ENCODE assay signal across 20 cellular contexts in the genomic region with DNA sequence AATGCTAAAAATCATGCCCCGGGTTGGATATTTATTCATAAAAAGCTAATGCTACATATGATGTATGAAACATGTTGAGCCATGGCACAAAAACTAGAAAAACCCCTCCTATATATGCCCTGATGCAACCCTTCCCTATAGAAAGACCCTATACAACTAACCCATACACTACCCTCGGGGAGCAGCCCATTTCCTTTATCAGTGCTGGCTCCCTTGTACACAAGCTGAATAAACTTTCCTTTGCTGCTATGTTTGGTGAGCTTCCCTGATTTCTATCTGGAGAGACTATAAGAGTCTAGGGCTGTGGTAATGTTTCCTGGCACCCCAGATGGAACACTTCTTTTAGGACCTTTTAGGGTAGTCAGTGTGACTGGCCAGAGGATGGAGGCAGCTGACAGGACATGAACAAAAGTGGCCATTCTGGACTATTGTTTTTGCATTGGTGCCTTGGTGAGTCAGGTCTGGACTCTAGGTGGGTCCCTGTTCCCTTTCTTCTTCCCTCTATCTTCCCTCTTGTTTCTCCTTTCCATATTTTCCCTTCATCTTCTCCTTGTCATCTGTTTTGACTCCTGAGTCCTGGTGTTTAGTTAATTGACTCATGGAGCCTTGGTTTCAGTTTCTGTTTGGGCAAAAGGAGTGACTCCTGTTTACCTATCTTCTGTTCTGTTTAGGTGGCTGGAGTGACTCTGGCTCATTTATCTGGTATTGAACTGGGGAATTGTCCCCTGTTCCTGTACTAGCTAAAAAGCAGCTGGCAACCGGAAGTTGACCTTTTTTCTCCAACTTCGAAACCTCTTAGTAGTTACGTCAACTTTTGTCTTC.
A peak's percentile ranks its signal among the peaks of the same experiment; 100 is the strongest.
DNase-seq lines count a peak whose midpoint lies in the region; ATAC-seq, FAIRE-seq and TF ChIP-seq lines count a peak whose summit lies in the region.
"Had no signal": no experiment of that assay in that cellular context is flagged by ENCODE, and none has a peak within 500 bp of the region (broad histone marks: within the 10 kb centered on the region; RNA-seq: fewer than 3 reads in every experiment).

No MANE protein-coding gene starts in this region.

- H3K79me2 ChIP-seq in HepG2 (ENCODE audit: insufficient read depth, low read length): no peaks in the 10 kb centered on the region
- H3K79me2 ChIP-seq: parathyroid adenoma had no signal

- no peak overlapping the region for H2AFZ ChIP-seq in HepG2 (ENCODE audit: low read length)
- H2AFZ ChIP-seq: parathyroid adenoma had no signal

- POLR2A ChIA-PET in HepG2 (lab: Yijun Ruan, JAX): no interaction called here

- peak; percentile 8 for DNase-seq in DMS53 treated with DMSO at 0.1 percent for 48 hours (lab: John Stamatoyannopoulos, UW; ENCODE audit: unreplicated experiment)
- DNase-seq in SK-MEL-5 (ENCODE audit: low read depth, low spot score): peak; percentile 3
- DNase-seq in HepG2 (ENCODE audit: low spot score): no peak
- no peak for DNase-seq in epidermal melanocyte (ENCODE audit: insufficient read length, low spot score)
- DNase-seq in stimulated activated CD8-positive, alpha-beta memory T cell treated with anti-CD3 and anti-CD28 coated beads, Interleukin-4, amount 100 ng/mL, for 48 hours: no peak
- DNase-seq: activated gamma-delta T cell treated with Interleukin-2 at 50 U/mL for 16 hours; aorta; heart left ventricle; kidney; NCI-H2081 treated with DMSO at 0.1 percent for 48 hours; stimulated activated naive CD8-positive, alpha-beta T cell treated with anti-CD3 and anti-CD28 coated beads, Interleukin-15, amount 100 ng/mL, for 72 hours had no signal

- TF ChIP-seq EP300 in HepG2 (IDR thresholded peaks at IDR 0.05; ENCODE audit: low read depth in 2 of 2, low read length in 2 of 2) (no peak), HepG2 (CRISPR knock-in tag; IDR thresholded peaks at IDR 0.05; ENCODE audit: borderline replicate concordance) (no peak)

- H3K9me3 ChIP-seq in HepG2 (ENCODE audit: low read length): 0 out of 2 replicates have a peak, but pooled peaks cover 5% of the 10 kb centered on the region
- H3K9me3 ChIP-seq: vagina had no signal

- H3K4me1 ChIP-seq in HepG2 (ENCODE audit: insufficient read depth, low read length): no peaks in the 10 kb centered on the region
- H3K4me1 ChIP-seq: parathyroid adenoma, vagina had no signal

- peak overlapping the region; percentile 25; the same call in 1 of the 2 replicates for H3K4me2 ChIP-seq in HepG2 (ENCODE audit: low read depth, low read length)

- 58% methylated on average over 5 of the region's 5 CpGs for WGBS in HepG2 (ENCODE audit: low lambda C conversion rate)

- no TSS peak for BruUV-seq in HepG2 (replicated peaks; lab: Mats Ljungman, UMichigan)

- no peak overlapping the region for H3K9ac ChIP-seq in HepG2 (ENCODE audit: insufficient read depth, low read depth, low read length)
- H3K9ac ChIP-seq: parathyroid adenoma had no signal

- TF ChIP-seq RAD21 in HepG2 (CRISPR knock-in tag; IDR thresholded peaks at IDR 0.05): no peak

- CTCF ChIA-PET in HepG2 (lab: Yijun Ruan, JAX; ENCODE audit: low intra/inter-chr PET ratio, low total read pairs): no interaction called here

- intact Hi-C loops in HepG2 (cut with micrococcal nuclease; ENCODE audit: unreplicated experiment): no loop called here

- TF ChIP-seq CTCF in HepG2 (CRISPR knock-in tag; IDR thresholded peaks at IDR 0.05): no peak

- H3K36me3 ChIP-seq in HepG2 (replicated peaks in 1 of 2; ENCODE audit: control insufficient read depth in 1 of 2, insufficient read depth in 2 of 2, low read length in 2 of 2): no peaks in the 10 kb centered on the region
- H3K36me3 ChIP-seq: heart left ventricle, vagina had no signal

- FAIRE-seq in HepG2 (lab: Jason Lieb, UNC): no peak
- FAIRE-seq: GM12891, kidney had no signal

- no peaks in the 10 kb centered on the region for H4K20me1 ChIP-seq in HepG2 (ENCODE audit: insufficient read depth, low read length)

- no peak overlapping the region for H3K27ac ChIP-seq in HepG2 (ENCODE audit: extremely low read length, insufficient read depth, low read length)
- H3K27ac ChIP-seq: C4-2B, heart left ventricle, parathyroid adenoma, SK-N-MC, vagina had no signal

- peak; percentile 55 for ATAC-seq in HG03520 (IDR thresholded peaks at IDR 0.05; ENCODE audit: unreplicated experiment)
- peak; percentile 57 for ATAC-seq in HepG2
- ATAC-seq in esophagus mucosa: no peak
- no peak for ATAC-seq in GM18519 (IDR thresholded peaks at IDR 0.05; ENCODE audit: low FRiP score, unreplicated experiment)
- ATAC-seq: stimulated activated naive CD8-positive, alpha-beta T cell treated with anti-CD3 and anti-CD28 coated beads, Interleukin-15, amount 100 ng/mL, for 72 hours; WTC11 had no signal

- H3K4me3 ChIP-seq in HepG2 (replicated peaks in 1 of 3; ENCODE audit: insufficient read depth in 1 of 3, low read depth in 2 of 3, low read length in 3 of 3): no peak overlapping the region
- H3K4me3 ChIP-seq: heart left ventricle, SK-N-MC, vagina had no signal

- TF ChIP-seq POLR2A in HepG2 (IDR thresholded peaks at IDR 0.05; ENCODE audit: insufficient read depth in 1 of 2, low read depth in 2 of 2, low read length in 2 of 2): no peak

- no peaks in the 10 kb centered on the region for H3K27me3 ChIP-seq in HepG2 (ENCODE audit: control insufficient read depth in 1 of 2, insufficient read depth in 2 of 2, low read length in 2 of 2)
- H3K27me3 ChIP-seq: heart left ventricle, vagina had no signal

- in situ Hi-C loops in SK-MEL-5 (cut with HindIII; ENCODE audit: low pct_unique_long_range_greater_than_20kb, low sequenced_read_pairs) (no loop called here), HepG2 (cut with HindIII; ENCODE audit: extremely low pct_ligation_motif_present, low pct_unique_long_range_greater_than_20kb) (no loop called here)

TF ChIP-seq in HepG2, 621 proteins besides CTCF, POLR2A, EP300 and RAD21 (continues in another document):
- TF ChIP-seq, protein P1, sequence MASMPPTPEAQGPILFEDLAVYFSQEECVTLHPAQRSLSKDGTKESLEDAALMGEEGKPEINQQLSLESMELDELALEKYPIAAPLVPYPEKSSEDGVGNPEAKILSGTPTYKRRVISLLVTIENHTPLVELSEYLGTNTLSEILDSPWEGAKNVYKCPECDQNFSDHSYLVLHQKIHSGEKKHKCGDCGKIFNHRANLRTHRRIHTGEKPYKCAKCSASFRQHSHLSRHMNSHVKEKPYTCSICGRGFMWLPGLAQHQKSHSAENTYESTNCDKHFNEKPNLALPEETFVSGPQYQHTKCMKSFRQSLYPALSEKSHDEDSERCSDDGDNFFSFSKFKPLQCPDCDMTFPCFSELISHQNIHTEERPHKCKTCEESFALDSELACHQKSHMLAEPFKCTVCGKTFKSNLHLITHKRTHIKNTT (CRISPR knock-in tag; IDR thresholded peaks at IDR 0.05): no peak
- TF ChIP-seq, protein P2, sequence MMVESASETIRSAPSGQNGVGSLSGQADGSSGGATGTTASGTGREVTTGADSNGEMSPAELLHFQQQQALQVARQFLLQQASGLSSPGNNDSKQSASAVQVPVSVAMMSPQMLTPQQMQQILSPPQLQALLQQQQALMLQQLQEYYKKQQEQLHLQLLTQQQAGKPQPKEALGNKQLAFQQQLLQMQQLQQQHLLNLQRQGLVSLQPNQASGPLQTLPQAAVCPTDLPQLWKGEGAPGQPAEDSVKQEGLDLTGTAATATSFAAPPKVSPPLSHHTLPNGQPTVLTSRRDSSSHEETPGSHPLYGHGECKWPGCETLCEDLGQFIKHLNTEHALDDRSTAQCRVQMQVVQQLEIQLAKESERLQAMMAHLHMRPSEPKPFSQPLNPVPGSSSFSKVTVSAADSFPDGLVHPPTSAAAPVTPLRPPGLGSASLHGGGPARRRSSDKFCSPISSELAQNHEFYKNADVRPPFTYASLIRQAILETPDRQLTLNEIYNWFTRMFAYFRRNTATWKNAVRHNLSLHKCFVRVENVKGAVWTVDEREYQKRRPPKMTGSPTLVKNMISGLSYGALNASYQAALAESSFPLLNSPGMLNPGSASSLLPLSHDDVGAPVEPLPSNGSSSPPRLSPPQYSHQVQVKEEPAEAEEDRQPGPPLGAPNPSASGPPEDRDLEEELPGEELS (CRISPR knock-in tag; IDR thresholded peaks at IDR 0.05): no peak
- TF ChIP-seq KLF13 (CRISPR knock-in tag; IDR thresholded peaks at IDR 0.05) (no peak), ZSCAN20 (CRISPR knock-in tag; IDR thresholded peaks at IDR 0.05; ENCODE audit: borderline replicate concordance) (no peak), NR2C2 (CRISPR knock-in tag; IDR thresholded peaks at IDR 0.05; ENCODE audit: borderline replicate concordance) (no peak), ZSCAN9 (CRISPR knock-in tag; IDR thresholded peaks at IDR 0.05; ENCODE audit: borderline replicate concordance) (no peak), RELA (CRISPR knock-in tag; IDR thresholded peaks at IDR 0.05) (no peak), TEAD2 (CRISPR knock-in tag; IDR thresholded peaks at IDR 0.05) (no peak), ZNF446 (CRISPR knock-in tag; IDR thresholded peaks at IDR 0.05) (no peak), ZNF577 (CRISPR knock-in tag; IDR thresholded peaks at IDR 0.05; ENCODE audit: borderline replicate concordance, low read depth) (no peak), CBFB (CRISPR knock-in tag; IDR thresholded peaks at IDR 0.05) (no peak), ZNF550 (CRISPR knock-in tag; IDR thresholded peaks at IDR 0.05; ENCODE audit: borderline replicate concordance) (no peak), CBX5 (CRISPR knock-in tag; IDR thresholded peaks at IDR 0.05; ENCODE audit: borderline replicate concordance) (no peak), CHD4 (IDR thresholded peaks at IDR 0.05; ENCODE audit: borderline replicate concordance, low read length) (no peak)
- TF ChIP-seq, protein P3, sequence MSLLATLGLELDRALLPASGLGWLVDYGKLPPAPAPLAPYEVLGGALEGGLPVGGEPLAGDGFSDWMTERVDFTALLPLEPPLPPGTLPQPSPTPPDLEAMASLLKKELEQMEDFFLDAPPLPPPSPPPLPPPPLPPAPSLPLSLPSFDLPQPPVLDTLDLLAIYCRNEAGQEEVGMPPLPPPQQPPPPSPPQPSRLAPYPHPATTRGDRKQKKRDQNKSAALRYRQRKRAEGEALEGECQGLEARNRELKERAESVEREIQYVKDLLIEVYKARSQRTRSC (CRISPR knock-in tag; IDR thresholded peaks at IDR 0.05; ENCODE audit: low read depth): no peak
- TF ChIP-seq, protein P4, sequence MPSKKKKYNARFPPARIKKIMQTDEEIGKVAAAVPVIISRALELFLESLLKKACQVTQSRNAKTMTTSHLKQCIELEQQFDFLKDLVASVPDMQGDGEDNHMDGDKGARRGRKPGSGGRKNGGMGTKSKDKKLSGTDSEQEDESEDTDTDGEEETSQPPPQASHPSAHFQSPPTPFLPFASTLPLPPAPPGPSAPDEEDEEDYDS (CRISPR knock-in tag; IDR thresholded peaks at IDR 0.05): no peak

Comparison
In these comparisons a context has a peak if more than half of its experiments do, and no peak if none do; other contexts are left out.
1. DNase-seq: peak in DMS53 treated with DMSO at 0.1 percent for 48 hours (single experiment) and SK-MEL-5 (single experiment); none in HepG2 (single experiment), epidermal melanocyte (single experiment) and stimulated activated CD8-positive, alpha-beta memory T cell treated with anti-CD3 and anti-CD28 coated beads, Interleukin-4, amount 100 ng/mL, for 48 hours (single experiment).
2. ATAC-seq: peak in HG03520 (single experiment) and HepG2 (single experiment); none in esophagus mucosa (single experiment) and GM18519 (single experiment).